In genomic region chr11:106853850-106854401, GRCh38 we compare ENCODE assay signal across 22 cellular contexts.
"Had no signal": no experiment of that assay in that cellular context is flagged by ENCODE, and none has a peak within 500 bp of the region (broad histone marks: within the 10 kb centered on the region; RNA-seq: fewer than 3 reads in every experiment).

No MANE protein-coding gene starts in this region.

- H3K27ac ChIP-seq: esophagus squamous epithelium, lower lobe of right lung, pancreas, right lobe of liver, stomach, testis, tibial artery, vagina had no signal

- ATAC-seq: effector memory CD8-positive, alpha-beta T cell; left ventricle myocardium superior; natural killer cell; pancreas had no signal

- H3K27ac Mint-ChIP-seq: effector memory CD8-positive, alpha-beta T cell; immature natural killer cell; natural killer cell; progenitor cell of endocrine pancreas; stimulated activated effector memory CD8-positive, alpha-beta T cell treated with anti-CD3 and anti-CD28 coated beads, Interleukin-12 subunit alpha, Interleukin-12 subunit beta, amount 100 ng/mL, for 72 hours had no signal

- H3K4me1 ChIP-seq: esophagus squamous epithelium, lower lobe of right lung, pancreas, right lobe of liver, stomach, testis, tibial artery, vagina had no signal

- H3K36me3 Mint-ChIP-seq: immature natural killer cell; natural killer cell; stimulated activated effector memory CD8-positive, alpha-beta T cell treated with anti-CD3 and anti-CD28 coated beads, Interleukin-12 subunit alpha, Interleukin-12 subunit beta, amount 100 ng/mL, for 72 hours had no signal

- H3K4me3 ChIP-seq: esophagus squamous epithelium, lower lobe of right lung, pancreas, right lobe of liver, smooth muscle cell, stomach, testis, tibial artery, vagina had no signal

- H3K9me3 ChIP-seq: esophagus squamous epithelium, lower lobe of right lung, pancreas, right lobe of liver, testis, tibial artery, vagina had no signal

- H3K27me3 Mint-ChIP-seq: effector memory CD8-positive, alpha-beta T cell; progenitor cell of endocrine pancreas had no signal

- H3K4me3 Mint-ChIP-seq: effector memory CD8-positive, alpha-beta T cell; immature natural killer cell; natural killer cell; stimulated activated effector memory CD8-positive, alpha-beta T cell treated with anti-CD3 and anti-CD28 coated beads, Interleukin-12 subunit alpha, Interleukin-12 subunit beta, amount 100 ng/mL, for 72 hours had no signal

- DNase-seq: effector memory CD8-positive, alpha-beta T cell; erythroblast; esophagus squamous epithelium; foreskin melanocyte; hypothalamus; immature natural killer cell; left ventricle myocardium superior; lower lobe of right lung; occipital lobe; stimulated activated CD4-positive, alpha-beta T cell treated with anti-CD3 and anti-CD28 coated beads, Interleukin-2, amount 100 ng/mL, for 24 hours; stimulated activated CD4-positive, alpha-beta T cell treated with anti-CD3 and anti-CD28 coated beads, Interleukin-4, amount 100 ng/mL, for 24 hours; stimulated activated naive CD4-positive, alpha-beta T cell treated with Interleukin-2 at 50 U/mL for 16 hours; stomach; testis had no signal

- H3K27me3 ChIP-seq: esophagus squamous epithelium, pancreas, right lobe of liver, stomach, testis, tibial artery, vagina had no signal

- H3K4me1 Mint-ChIP-seq: immature natural killer cell; natural killer cell; stimulated activated effector memory CD8-positive, alpha-beta T cell treated with anti-CD3 and anti-CD28 coated beads, Interleukin-12 subunit alpha, Interleukin-12 subunit beta, amount 100 ng/mL, for 72 hours had no signal

- H3K36me3 ChIP-seq: esophagus squamous epithelium, lower lobe of right lung, pancreas, right lobe of liver, stomach, tibial artery, vagina had no signal
